Comparison of ENCODE assay signal across 20 cellular contexts in genomic region chr18:11581286-11581685, GRCh38. TPM values are rescaled to one million over a fixed set of nuclear protein-coding genes. Genes with fewer than 3 reads are reported as not detected.
DNase-seq lines count a peak whose midpoint lies in the region; ATAC-seq, FAIRE-seq and TF ChIP-seq lines count a peak whose summit lies in the region.
"Had no signal": no experiment of that assay in that cellular context is flagged by ENCODE, and none has a peak within 500 bp of the region (broad histone marks: within the 10 kb centered on the region; RNA-seq: fewer than 3 reads in every experiment).

No MANE protein-coding gene starts in this region.

- BruUV-seq in GM12878 (replicated peaks; lab: Mats Ljungman, UMichigan), result no TSS peak

- CTCF ChIA-PET in GM12878 (lab: Yijun Ruan, JAX), result no interaction called here

- no peak overlapping the region for H2BK120ac ChIP-seq in mesenchymal stem cell (ENCODE audit: low read depth, low read length)

- no peak overlapping the region for H3K27ac ChIP-seq in GM12878 (ENCODE audit: control insufficient read depth, insufficient read depth)
- H3K27ac ChIP-seq in neural progenitor cell, result no peak overlapping the region
- no peak overlapping the region for H3K27ac ChIP-seq in mesenchymal stem cell (ENCODE audit: low read length, poor library complexity, severe bottlenecking)
- no peak overlapping the region for H3K27ac ChIP-seq in foreskin keratinocyte
- H3K27ac ChIP-seq: A549, C4-2B had no signal

- H2AFZ ChIP-seq in GM12878 (ENCODE audit: control insufficient read depth, low read depth, low read length) (no peak overlapping the region), neural progenitor cell (replicated peaks) (no peak overlapping the region), mesenchymal stem cell (ENCODE audit: low read depth, low read length) (no peak overlapping the region)
- H2AFZ ChIP-seq: GM23338 had no signal

- no peaks in the 10 kb centered on the region for H3F3A ChIP-seq in neural progenitor cell (ENCODE audit: low read depth)

- no peak overlapping the region for H3K18ac ChIP-seq in mesenchymal stem cell (ENCODE audit: low read depth in 1 of 2, low read length in 2 of 2)

- H3K4ac ChIP-seq in mesenchymal stem cell (ENCODE audit: low read depth in 1 of 2, low read length in 2 of 2), result no peak overlapping the region

- H3K4me1 ChIP-seq in GM12878 (ENCODE audit: control insufficient read depth, insufficient read depth, low read length) (peaks cover 16% of the 10 kb centered on the region), neural progenitor cell (no peaks in the 10 kb centered on the region), mesenchymal stem cell (ENCODE audit: control insufficient read depth, insufficient read depth, low read depth, low read length) (no peaks in the 10 kb centered on the region), foreskin keratinocyte (no peaks in the 10 kb centered on the region)
- H3K4me1 ChIP-seq: A549 had no signal

- RAD21 ChIA-PET in GM12878 (lab: Charles Lee; ENCODE audit: unreplicated experiment), result no interaction called here

- H3K27ac Mint-ChIP-seq in neural progenitor cell, result no peak overlapping the region
- H3K27ac Mint-ChIP-seq: GM23338 had no signal

- TF ChIP-seq CTCF in GM12878 (IDR thresholded peaks at IDR 0.05 in 2 of 3, conservative IDR thresholded peaks at IDR 0.05 in 1 of 3; ENCODE audit: control insufficient read depth in 2 of 3, extremely low read depth in 1 of 3, insufficient read depth in 1 of 3, low read depth in 3 of 3, low read length in 3 of 3) (no peak), neural progenitor cell (IDR thresholded peaks at IDR 0.05) (no peak), foreskin keratinocyte (conservative IDR thresholded peaks at IDR 0.05) (no peak)

- H3K9me3 ChIP-seq in GM12878 (replicated peaks; ENCODE audit: control insufficient read depth, insufficient read depth, low read length), result no peaks in the 10 kb centered on the region
- H3K9me3 ChIP-seq in neural progenitor cell (ENCODE audit: low read depth), result no peaks in the 10 kb centered on the region
- H3K9me3 ChIP-seq in mesenchymal stem cell (ENCODE audit: control insufficient read depth, low read length), result no peaks in the 10 kb centered on the region
- H3K9me3 ChIP-seq: A549 had no signal

- no peak overlapping the region for H3K4me3 Mint-ChIP-seq in neural progenitor cell
- H3K4me3 Mint-ChIP-seq: GM23338 had no signal

- no peak for TF ChIP-seq RAD21 in GM12878 (IDR thresholded peaks at IDR 0.05; ENCODE audit: insufficient read depth, low read depth, low read length)

- intact Hi-C loops in GM12878 (cut with micrococcal nuclease; ENCODE audit: unreplicated experiment), result no loop called here

- no peaks in the 10 kb centered on the region for H3K79me2 ChIP-seq in GM12878 (ENCODE audit: control insufficient read depth, insufficient read depth, low read length)
- no peaks in the 10 kb centered on the region for H3K79me2 ChIP-seq in neural progenitor cell (ENCODE audit: low read depth)

- H2AK5ac ChIP-seq in mesenchymal stem cell (ENCODE audit: low read length, severe bottlenecking), result no peak overlapping the region

- no peaks in the 10 kb centered on the region for H3K79me1 ChIP-seq in mesenchymal stem cell (replicated peaks; ENCODE audit: low read length, poor library complexity, severe bottlenecking)

- ATAC-seq in GM18498 (IDR thresholded peaks at IDR 0.05; ENCODE audit: unreplicated experiment) (peak; percentile 73), GM21529 (IDR thresholded peaks at IDR 0.05; ENCODE audit: unreplicated experiment) (peak; percentile 55), HG02884 (IDR thresholded peaks at IDR 0.05; ENCODE audit: unreplicated experiment) (peak; percentile 60), GM12878 (0 out of 3 replicates have a peak, but pooled peaks have one; percentile 26), foreskin keratinocyte (no peak)
- ATAC-seq: A549, GM23338, HCT116, K562, Panc1 had no signal

- peak; percentile 59 for FAIRE-seq in GM12878 (lab: Jason Lieb, UNC)
- FAIRE-seq: A549, K562 had no signal

- H3K4me3 ChIP-seq in GM12878, result no peak overlapping the region
- no peak overlapping the region for H3K4me3 ChIP-seq in neural progenitor cell
- no peak overlapping the region for H3K4me3 ChIP-seq in mesenchymal stem cell (ENCODE audit: insufficient read depth in 1 of 2, low read depth in 1 of 2, low read length in 2 of 2)
- H3K4me3 ChIP-seq: A549, GM23338, K562 had no signal

- H3K4me1 Mint-ChIP-seq in neural progenitor cell, result peaks cover 4% of the 10 kb centered on the region

- no peak overlapping the region for H2BK15ac ChIP-seq in mesenchymal stem cell (ENCODE audit: low read depth, poor library complexity, severe bottlenecking)

- H3K27me3 ChIP-seq in GM12878 (replicated peaks in 1 of 2; ENCODE audit: control insufficient read depth in 2 of 2, insufficient read depth in 2 of 2, low read length in 1 of 2), result no peaks in the 10 kb centered on the region
- no peaks in the 10 kb centered on the region for H3K27me3 ChIP-seq in neural progenitor cell
- H3K27me3 ChIP-seq in mesenchymal stem cell (ENCODE audit: control insufficient read depth in 1 of 2, insufficient read depth in 1 of 2, low read length in 2 of 2), result peaks cover 0 to 17% of the 10 kb centered on the region in 2 experiments
- no peaks in the 10 kb centered on the region for H3K27me3 ChIP-seq in foreskin keratinocyte

- no peak for TF ChIP-seq POLR2A in GM12878 (IDR thresholded peaks at IDR 0.05; ENCODE audit: low read depth, low read length)

- H4K20me1 ChIP-seq in GM12878 (ENCODE audit: control insufficient read depth, insufficient read depth), result no peaks in the 10 kb centered on the region
- no peaks in the 10 kb centered on the region for H4K20me1 ChIP-seq in neural progenitor cell (ENCODE audit: low read depth)

- H3K36me3 ChIP-seq in GM12878 (ENCODE audit: control insufficient read depth in 2 of 2, insufficient read depth in 2 of 2, low read length in 1 of 2) (no peaks in the 10 kb centered on the region), neural progenitor cell (no peaks in the 10 kb centered on the region), mesenchymal stem cell (ENCODE audit: control insufficient read depth in 1 of 2, insufficient read depth in 2 of 2, low read depth in 1 of 2, low read length in 2 of 2) (no peaks in the 10 kb centered on the region)

- WGBS in GM12878 (ENCODE audit: insufficient coverage, insufficient replicate concordance, low lambda C conversion rate, missing lambda C conversion rate), result 46% methylated on average over 2 of the region's 2 CpGs
- 79% methylated on average over 2 of the region's 2 CpGs for WGBS in mesenchymal stem cell

- no peak overlapping the region for H3K23ac ChIP-seq in mesenchymal stem cell (ENCODE audit: low read length in 2 of 2)

- no peaks in the 10 kb centered on the region for H3K36me3 Mint-ChIP-seq in neural progenitor cell

- H3K14ac ChIP-seq in mesenchymal stem cell (ENCODE audit: low read length in 2 of 2), result no peak overlapping the region

- H3K4me2 ChIP-seq in GM12878 (ENCODE audit: control insufficient read depth, insufficient read depth) (no peak overlapping the region), neural progenitor cell (no peak overlapping the region), mesenchymal stem cell (ENCODE audit: low read length, poor library complexity, severe bottlenecking) (no peak overlapping the region)
- H3K4me2 ChIP-seq: A549, GM23338 had no signal

- in situ Hi-C loops in GM12878 (cut with MboI), result no loop called here

- SMC1A ChIA-PET in GM12878 (lab: Charles Lee; ENCODE audit: uncharacterized antibody, unreplicated experiment), result no interaction called here

- H2BK5ac ChIP-seq in mesenchymal stem cell (ENCODE audit: low read depth, low read length, poor library complexity, severe bottlenecking), result no peak overlapping the region

- no peaks in the 10 kb centered on the region for H3K9me3 Mint-ChIP-seq in neural progenitor cell
- H3K9me3 Mint-ChIP-seq: GM23338 had no signal

- no peak overlapping the region for H2BK12ac ChIP-seq in mesenchymal stem cell (ENCODE audit: low read length in 2 of 2)

- TF ChIP-seq EP300 in GM12878 (IDR thresholded peaks at IDR 0.05; ENCODE audit: borderline replicate concordance in 1 of 2, control insufficient read depth in 1 of 2, low read depth in 2 of 2, low read length in 2 of 2), result no peak

- POLR2A ChIA-PET in GM12878 (lab: Charles Lee), result no interaction called here

- DNase-seq in GM12878 (ENCODE audit: low read depth, low spot score) (no peak), neural progenitor cell (ENCODE audit: low spot score) (no peak), mesenchymal stem cell (no peak), amniotic stem cell (lab: John Stamatoyannopoulos, UW) (no peak), foreskin keratinocyte (no peak)
- DNase-seq: COR-L47, NCI-H1436, NCI-H2029 treated with DMSO at 0.1 percent for 48 hours, NCI-H82 had no signal

- H3K27me3 Mint-ChIP-seq in neural progenitor cell (ENCODE audit: insufficient read depth, low read depth), result peaks cover 4% of the 10 kb centered on the region

- no peak overlapping the region for H4K91ac ChIP-seq in mesenchymal stem cell (ENCODE audit: low read length)

- H3K9ac ChIP-seq in GM12878 (ENCODE audit: control insufficient read depth, insufficient read depth, low read length) (no peak overlapping the region), neural progenitor cell (no peak overlapping the region), mesenchymal stem cell (ENCODE audit: low read length) (no peak overlapping the region)

- no peak overlapping the region for H4K8ac ChIP-seq in mesenchymal stem cell (ENCODE audit: low read length)

TF ChIP-seq in GM12878, 131 proteins besides CTCF, POLR2A, EP300 and RAD21 (continues in another document):
- TF ChIP-seq POU2F2 (IDR thresholded peaks at IDR 0.05; ENCODE audit: borderline replicate concordance, low read depth, low read length), result peak; percentile 17; the same call in 1 of the 3 replicates

RNA-seq across cellular contexts. Expression of gene SLC35G4, which starts 28.1 kb away (rescaled TPM):
- total RNA-seq in GM12878 (2013; cell fraction: nucleolus; rRNA removed), result not detected in 2 replicates
- total RNA-seq in GM12878 (2014; rRNA removed) (not detected in 2 replicates), GM12878 (2014; rRNA removed; fragmentation: Illumina TruSeq; extraction: Trizol) (not detected in 2 replicates), GM12878 (2021) (not detected in 2 replicates), neural progenitor cell (ENCODE audit: low replicate concordance) (not detected in 2 replicates), foreskin keratinocyte (not detected in 2 replicates)
- not detected for polyA plus RNA-seq in GM12878 (2011; ENCODE audit: low read depth)
- polyA plus RNA-seq in GM12878 (2011; rRNA removed) (not detected in 2 replicates), GM12878 (2014; fragmentation: Illumina TruSeq; extraction: Trizol) (not detected in 2 replicates), GM12878 (2014; fragmentation: Nextera tagmentation; extraction: Ambion mirVana) (not detected), GM12878 (2014; rRNA removed) (not detected in 2 replicates), GM12878 (2016; fragmentation: Nextera tagmentation; extraction: Ambion mirVana) (not detected), foreskin keratinocyte (not detected in 2 replicates)
- not detected in 2 replicates for polyA plus RNA-seq in GM12878 (2011; cell fraction: cytosol; rRNA removed)
- not detected in 2 replicates for polyA plus RNA-seq in GM12878 (2011; cell fraction: nucleus; rRNA removed)
- polyA plus RNA-seq in GM12878 (2012), result not detected in 2 replicates
- polyA minus RNA-seq in GM12878 (2011; rRNA and poly(A)+ RNA removed), result not detected in 2 replicates
- not detected in 2 replicates for polyA minus RNA-seq in GM12878 (2011; cell fraction: cytosol; rRNA and poly(A)+ RNA removed)
- polyA minus RNA-seq in GM12878 (2011; cell fraction: nucleus; rRNA and poly(A)+ RNA removed), result not detected in 2 replicates
- polyA plus RNA-seq in mesenchymal stem cell (2013, experiment 1 of 2), result not detected
- polyA plus RNA-seq in mesenchymal stem cell (2013, experiment 2 of 2), result not detected
- total RNA-seq: GM23338, K562, NCI-H460, SK-MEL-5 had no signal
- polyA plus RNA-seq: A549, GM23338, K562 had no signal
